ENCODE assay signal across 7 cellular contexts in genomic region chrX:81202413-81202794, GRCh38. TPM values are rescaled to one million over a fixed set of nuclear protein-coding genes. Genes with fewer than 3 reads are reported as not detected.
DNase-seq lines count a peak whose midpoint lies in the region; ATAC-seq and TF ChIP-seq lines count a peak whose summit lies in the region.

No MANE protein-coding gene starts in this region.

- POLR2A ChIA-PET in SK-N-SH (lab: Yijun Ruan, JAX) = interaction anchor here (0.6 kb wide), 2 partner anchors 23 to 660 kb away, joined by 3 to 4 read pairs; no protein-coding TSS in a partner anchor

- no peak overlapping the region for H2BK15ac ChIP-seq in neuronal stem cell (ENCODE audit: low read length)

- TF ChIP-seq EP300 in SK-N-SH (IDR thresholded peaks at IDR 0.05; ENCODE audit: borderline replicate concordance in 1 of 2, low read depth in 1 of 2, low read length in 1 of 2) = no peak

- H3K27me3 ChIP-seq in GM23338 (ENCODE audit: insufficient read depth) (no peaks in the 10 kb centered on the region), SK-N-SH (ENCODE audit: insufficient read depth) (no peaks in the 10 kb centered on the region), fibroblast of lung (ENCODE audit: control insufficient read depth, insufficient read depth, low read length) (no peaks in the 10 kb centered on the region), neuronal stem cell (ENCODE audit: control insufficient read depth in 3 of 3, insufficient read depth in 3 of 3, low read depth in 1 of 3, low read length in 3 of 3) (no peaks in the 10 kb centered on the region)

- H3K79me2 ChIP-seq in GM23338 (replicated peaks; ENCODE audit: insufficient read depth) (peaks cover 46% of the 10 kb centered on the region), SK-N-SH (ENCODE audit: insufficient read depth) (peaks cover 24% of the 10 kb centered on the region), fibroblast of lung (ENCODE audit: control insufficient read depth, insufficient read depth, low read length) (peaks cover 12% of the 10 kb centered on the region)

- H3K27ac ChIP-seq in GM23338 (ENCODE audit: low read depth) (peak overlapping the region; percentile 72), SK-N-SH (ENCODE audit: low read depth in 2 of 2, low read length in 1 of 2) (peak overlapping the region; percentile 74 to 90), fibroblast of lung (ENCODE audit: insufficient read depth, low read length) (peak overlapping the region; percentile 73), neuronal stem cell (replicated peaks; ENCODE audit: low read length) (peak overlapping the region; percentile 81)

- TF ChIP-seq CTCF in GM23338 (conservative IDR thresholded peaks at IDR 0.05; ENCODE audit: low read depth in 2 of 2) (no peak), SK-N-SH (IDR thresholded peaks at IDR 0.05) (no peak), fibroblast of lung (conservative IDR thresholded peaks at IDR 0.05 in 1 of 2, IDR thresholded peaks at IDR 0.05 in 1 of 2; ENCODE audit: low read depth in 1 of 2, low read length in 2 of 2) (no peak)

- no peaks in the 10 kb centered on the region for H3K9me2 ChIP-seq in GM23338 (ENCODE audit: insufficient read depth)
- H3K9me2 ChIP-seq in SK-N-SH = no peaks in the 10 kb centered on the region

- peak; percentile 47 for ATAC-seq in GM23338
- ATAC-seq in GM19324 (IDR thresholded peaks at IDR 0.05; ENCODE audit: low FRiP score, unreplicated experiment) = no peak
- no peak for ATAC-seq in GM18520 (IDR thresholded peaks at IDR 0.05; ENCODE audit: unreplicated experiment)

- H3K79me1 ChIP-seq in neuronal stem cell (ENCODE audit: low read depth, low read length) = no peaks in the 10 kb centered on the region

- H3K4me3 ChIP-seq in GM23338 (peak overlapping the region; percentile 61), SK-N-SH (ENCODE audit: low read depth in 2 of 2, low read length in 1 of 2) (peak overlapping the region; percentile 69), fibroblast of lung (replicated peaks in 1 of 4; ENCODE audit: control extremely low read depth in 1 of 4, insufficient read depth in 1 of 4, low read depth in 3 of 4, low read length in 4 of 4) (peak overlapping the region; percentile 45 to 95 (median 74)), neuronal stem cell (ENCODE audit: low read length in 2 of 2) (peak overlapping the region; percentile 72 to 87)

- no peaks in the 10 kb centered on the region for H3K27me3 Mint-ChIP-seq in GM23338 (ENCODE audit: insufficient read depth, low read depth, poor library complexity)

- H4K20me1 ChIP-seq in GM23338 (replicated peaks; ENCODE audit: insufficient read depth) (no peaks in the 10 kb centered on the region), SK-N-SH (ENCODE audit: insufficient read depth) (no peaks in the 10 kb centered on the region), fibroblast of lung (ENCODE audit: control insufficient read depth, extremely low read depth, insufficient read depth, low read length) (no peaks in the 10 kb centered on the region)

- no peak overlapping the region for H2BK120ac ChIP-seq in neuronal stem cell (ENCODE audit: low read depth, low read length)

- H3F3A ChIP-seq in GM23338 (replicated peaks; ENCODE audit: low read depth) (no peaks in the 10 kb centered on the region), SK-N-SH (replicated peaks; ENCODE audit: insufficient read depth) (peaks cover 6% of the 10 kb centered on the region)

- no peaks in the 10 kb centered on the region for H3K9me3 Mint-ChIP-seq in GM23338

- no peak overlapping the region for H2AK5ac ChIP-seq in neuronal stem cell (ENCODE audit: low read depth, low read length)

- no peak overlapping the region for H2BK12ac ChIP-seq in neuronal stem cell (ENCODE audit: low read length)

- DNase-seq in GM23338 (ENCODE audit: low spot score) (no peak), SK-N-SH (no peak), fibroblast of lung (ENCODE audit: low read depth in 2 of 2) (peak; percentile 20 to 41), neuronal stem cell (ENCODE audit: low spot score) (no peak)
- DNase-seq in central memory CD4-positive, alpha-beta T cell = no peak

- TF ChIP-seq RAD21 in SK-N-SH (IDR thresholded peaks at IDR 0.05; ENCODE audit: low read length) = no peak

- H4K91ac ChIP-seq in neuronal stem cell (ENCODE audit: low read depth, low read length, poor library complexity) = no peak overlapping the region

- no peak overlapping the region for H2BK5ac ChIP-seq in neuronal stem cell (ENCODE audit: low read length)

- H3K4me2 ChIP-seq in GM23338 (peak overlapping the region; percentile 75), SK-N-SH (peak overlapping the region; percentile 80), fibroblast of lung (ENCODE audit: extremely low read depth, insufficient read depth, low read length) (peak overlapping the region; percentile 39), neuronal stem cell (ENCODE audit: insufficient read depth, low read length, poor library complexity, severe bottlenecking) (peak overlapping the region; percentile 23)

- H3K36me3 Mint-ChIP-seq in GM23338 (ENCODE audit: low read depth) = peaks cover 5% of the 10 kb centered on the region

- no peak overlapping the region for H3K18ac ChIP-seq in neuronal stem cell (ENCODE audit: low read length)

- H3K14ac ChIP-seq in neuronal stem cell (ENCODE audit: low read length) = no peak overlapping the region

- CTCF ChIA-PET in SK-N-SH (lab: Yijun Ruan, JAX) = no interaction called here

- H3K23ac ChIP-seq in neuronal stem cell (ENCODE audit: low read depth, low read length, poor library complexity) = no peak overlapping the region

- H3K27ac Mint-ChIP-seq in GM23338 = peak overlapping the region; percentile 97

- peaks cover 12% of the 10 kb centered on the region; the same call in 2 of the 3 replicates for H3K4me1 Mint-ChIP-seq in GM23338

- no peak overlapping the region for H3K4ac ChIP-seq in neuronal stem cell (ENCODE audit: low read length)

- under 1% methylated on average over 8 of the region's 8 CpGs for WGBS in SK-N-SH (ENCODE audit: low lambda C conversion rate)
- no CpG with 5 or more reads among the region's 8 CpGs for WGBS in neuronal stem cell (ENCODE audit: extremely low coverage in 2 of 2, insufficient read length in 2 of 2, insufficient replicate concordance in 1 of 2), 2 donors

- no peaks in the 10 kb centered on the region for H3K36me3 ChIP-seq in GM23338 (ENCODE audit: insufficient read depth)
- H3K36me3 ChIP-seq in SK-N-SH (replicated peaks in 1 of 2; ENCODE audit: control insufficient read depth in 1 of 2, insufficient read depth in 2 of 2, low read length in 1 of 2) = no peaks in the 10 kb centered on the region
- H3K36me3 ChIP-seq in fibroblast of lung (ENCODE audit: control insufficient read depth, insufficient read depth, low read length) = no peaks in the 10 kb centered on the region
- peaks cover 0 to 5% of the 10 kb centered on the region in 2 donors for H3K36me3 ChIP-seq in neuronal stem cell (replicated peaks in 1 of 2; ENCODE audit: control insufficient read depth in 2 of 2, insufficient read depth in 2 of 2, low read length in 2 of 2)

- H2AFZ ChIP-seq in GM23338 (no peak overlapping the region), SK-N-SH (ENCODE audit: low read depth) (peak overlapping the region; percentile 92), fibroblast of lung (ENCODE audit: low read length) (peak overlapping the region; percentile 65), neuronal stem cell (ENCODE audit: low read length) (peak overlapping the region; percentile 81)

- no peak overlapping the region for H4K8ac ChIP-seq in neuronal stem cell (ENCODE audit: low read depth, low read length)

- peak overlapping the region; percentile 97 for H3K4me3 Mint-ChIP-seq in GM23338

- H3K4me1 ChIP-seq in GM23338 (ENCODE audit: insufficient read depth) (peaks cover 10% of the 10 kb centered on the region; the same call in 1 of the 2 replicates), SK-N-SH (ENCODE audit: control insufficient read depth in 1 of 2, insufficient read depth in 2 of 2, low read depth in 1 of 2, low read length in 1 of 2) (no peaks in the 10 kb centered on the region; a peak in 1 of 4 replicates), fibroblast of lung (ENCODE audit: control insufficient read depth, extremely low read depth, insufficient read depth, low read length) (no peaks in the 10 kb centered on the region), neuronal stem cell (ENCODE audit: control insufficient read depth in 2 of 2, insufficient read depth in 1 of 2, low read depth in 1 of 2, low read length in 2 of 2) (no peaks in the 10 kb centered on the region)

- H3K9ac ChIP-seq in SK-N-SH (peak overlapping the region; percentile 76), fibroblast of lung (ENCODE audit: insufficient read depth, low read length) (peak overlapping the region; percentile 32), neuronal stem cell (ENCODE audit: low read depth, low read length, poor library complexity) (no peak overlapping the region)

- H3K9me3 ChIP-seq in SK-N-SH = no peaks in the 10 kb centered on the region
- H3K9me3 ChIP-seq in fibroblast of lung (ENCODE audit: control insufficient read depth, insufficient read depth, low read depth, low read length) = no peaks in the 10 kb centered on the region
- no peaks in the 10 kb centered on the region for H3K9me3 ChIP-seq in neuronal stem cell (replicated peaks in 1 of 2; ENCODE audit: control insufficient read depth in 2 of 2, insufficient read depth in 1 of 2, low read depth in 1 of 2, low read length in 2 of 2)

TF ChIP-seq in GM23338, 12 proteins besides CTCF, POLR2A, EP300 and RAD21 (continues in another document):
- no peak for TF ChIP-seq ZNF114 (CRISPR knock-in tag; IDR thresholded peaks at IDR 0.05)

TF ChIP-seq in SK-N-SH, 30 proteins besides CTCF, POLR2A, EP300 and RAD21 (continues in another document):
- no peak for TF ChIP-seq RCOR1 (IDR thresholded peaks at IDR 0.05; ENCODE audit: low read length)

RNA-seq across cellular contexts. Expression of gene SH3BGRL, which starts 0.5 kb away (rescaled TPM):
- total RNA-seq in GM23338 (2014; rRNA removed; shearing (Covaris generic)) = 54.3 and 60.8 TPM in 2 replicates
- 52.3 and 61.1 TPM in 2 replicates for polyA plus RNA-seq in GM23338 (2016; fragmentation: Nextera tagmentation; extraction: Ambion mirVana)
- polyA plus RNA-seq in SK-N-SH (2012; rRNA removed) = 43.6 and 56.6 TPM in 2 replicates
- polyA plus RNA-seq in SK-N-SH (2012; cell fraction: cytosol; rRNA removed) = 76.5 and 107 TPM in 2 replicates
- polyA plus RNA-seq in SK-N-SH (2012; cell fraction: nucleus; rRNA removed) = 14.7 and 19.0 TPM in 2 replicates
- total RNA-seq in fibroblast of lung = 41.6 and 47.8 TPM in 2 replicates
- 119 and 258 TPM in 2 replicates for polyA plus RNA-seq in fibroblast of lung
- polyA plus RNA-seq in fibroblast of lung (2012) = 55.7 and 138 TPM in 2 replicates
- 3.8 TPM in 2 replicates for polyA minus RNA-seq in fibroblast of lung (ENCODE audit: low replicate concordance)
- 86.7 TPM for polyA plus RNA-seq in neuronal stem cell (2013, experiment 1 of 2)
- polyA plus RNA-seq in neuronal stem cell (2013, experiment 2 of 2) = 90.4 TPM

RNA-seq across cellular contexts. Expression of gene HMGN5, which starts 0.7 kb away (rescaled TPM):
- total RNA-seq in GM23338 (2014; rRNA removed; shearing (Covaris generic)) = 1.6 and 5.2 TPM in 2 replicates
- polyA plus RNA-seq in GM23338 (2016; fragmentation: Nextera tagmentation; extraction: Ambion mirVana) = 144 and 155 TPM in 2 replicates
- polyA plus RNA-seq in SK-N-SH (2012; rRNA removed) = 1.5 and 1.9 TPM in 2 replicates
- 2.2 and 2.9 TPM in 2 replicates for polyA plus RNA-seq in SK-N-SH (2012; cell fraction: cytosol; rRNA removed)
- 0.40 and 0.62 TPM in 2 replicates for polyA plus RNA-seq in SK-N-SH (2012; cell fraction: nucleus; rRNA removed)
- total RNA-seq in fibroblast of lung = 1.5 and 1.7 TPM in 2 replicates
- 2.9 and 4.4 TPM in 2 replicates for polyA plus RNA-seq in fibroblast of lung
- 3.6 and 5.2 TPM in 2 replicates for polyA plus RNA-seq in fibroblast of lung (2012)
- polyA minus RNA-seq in fibroblast of lung (ENCODE audit: low replicate concordance) = not detected in 2 replicates
- polyA plus RNA-seq in neuronal stem cell (2013, experiment 1 of 2) = 55.4 TPM
- polyA plus RNA-seq in neuronal stem cell (2013, experiment 2 of 2) = 56.0 TPM

Comparison
In these comparisons a context has a peak if more than half of its experiments do, and no peak if none do; other contexts are left out.
1. DNase-seq: peak in fibroblast of lung (2 of 2); none in GM23338 (single experiment), SK-N-SH (single experiment), neuronal stem cell (single experiment) and central memory CD4-positive, alpha-beta T cell (single experiment).
2. H3K4me2 ChIP-seq: peak in every context shown above with its lines; median percentile 80 in SK-N-SH; 75 in GM23338; 39 in fibroblast of lung; 23 in neuronal stem cell.
3. RNA of gene HMGN5, which starts 0.7 kb away (polyA plus RNA-seq): 144 to 155 TPM in GM23338; 2.9 to 5.2 TPM in fibroblast of lung and 0.40 to 2.9 TPM in SK-N-SH; every median in the first group is over 10 times any median in the second.
4. Peak in every context shown above with its lines, with median percentiles within 50 percentile points of each other: H3K27ac ChIP-seq and H3K4me3 ChIP-seq.